8 cellular contexts compared by ENCODE assay signal in genomic region chr3:38164966-38165721, GRCh38. TPM values are rescaled to one million over a fixed set of nuclear protein-coding genes. Genes with fewer than 3 reads are reported as not detected.
DNase-seq lines count a peak whose midpoint lies in the region; ATAC-seq, FAIRE-seq and TF ChIP-seq lines count a peak whose summit lies in the region.

TSS of gene OXSR1 (plus strand) at chr3:38165537. CDS start at chr3:38165877, 340 bp downstream.

- H3K4me1 ChIP-seq in kidney (ENCODE audit: control insufficient read depth in 1 of 2, insufficient read depth in 1 of 2, low read depth in 1 of 2, low read length in 2 of 2), result peaks cover 2 to 9% of the 10 kb centered on the region in 2 donors

- peak within 1 kb of the TSS; percentile 98 to 99 for H3K27ac ChIP-seq in kidney (ENCODE audit: low read depth in 2 of 2, low read length in 2 of 2)

- FAIRE-seq in kidney (lab: Jason Lieb, UNC), result peak; percentile 93

- peak; percentile 100 for DNase-seq in AML-193 (lab: John Stamatoyannopoulos, UW)
- peak; percentile 96 to 99 for DNase-seq in NCI-H524 (lab: John Stamatoyannopoulos, UW)
- peak; percentile 98 for DNase-seq in activated CD4-positive, alpha-beta T cell treated with anti-CD3 and anti-CD28 coated beads for 36 hours
- DNase-seq in choroid plexus epithelial cell (ENCODE audit: low read depth), result peak; percentile 100
- DNase-seq in kidney, result peak; percentile 99
- DNase-seq in stimulated activated CD4-positive, alpha-beta T cell treated with anti-CD3 and anti-CD28 coated beads, Interleukin-15, amount 100 ng/mL, for 24 hours, result peak; percentile 97

- H3K9me3 Mint-ChIP-seq in activated CD4-positive, alpha-beta T cell treated with anti-CD3 and anti-CD28 coated beads for 36 hours (ENCODE audit: low read depth), result no peaks in the 10 kb centered on the region

- peak; percentile 96 for ATAC-seq in HG03439 (IDR thresholded peaks at IDR 0.05; ENCODE audit: unreplicated experiment)
- ATAC-seq in activated CD4-positive, alpha-beta T cell treated with anti-CD3 and anti-CD28 coated beads for 36 hours, result peak; percentile 94

- intact Hi-C loops in activated CD4-positive, alpha-beta T cell treated with anti-CD3 and anti-CD28 coated beads for 36 hours (cut with DNase I, micrococcal nuclease), result loop anchor here (1.0 to 10.0 kb wide), 9 partner anchors 28 to 1241 kb away; partner anchors contain the start of genes ACAA1 (in 2 of the 2), DLEC1 (in 1 of the 2), RPSA (in 1 of the 2) and SCN11A (in 1 of the 2)
- intact Hi-C loops in kidney (cut with DNase I), result no loop called here

- H3K27ac Mint-ChIP-seq in activated CD4-positive, alpha-beta T cell treated with anti-CD3 and anti-CD28 coated beads for 36 hours, result peak within 1 kb of the TSS; percentile 99

- H3K36me3 Mint-ChIP-seq in activated CD4-positive, alpha-beta T cell treated with anti-CD3 and anti-CD28 coated beads for 36 hours (ENCODE audit: low read depth), result peaks cover 16% of the 10 kb centered on the region

- CTCF ChIA-PET in activated CD4-positive, alpha-beta T cell treated with anti-CD3 and anti-CD28 coated beads for 36 hours (lab: Charles Lee), result interaction anchor here (0.7 to 2.0 kb wide), 10 partner anchors 10 to 315 kb away, joined by 3 to 8 read pairs (median 4); partner anchors contain the start of genes ACAA1 and MYD88

- POLR2A ChIA-PET in activated CD4-positive, alpha-beta T cell treated with anti-CD3 and anti-CD28 coated beads for 36 hours (lab: Charles Lee), result interaction anchor here (0.8 to 4.1 kb wide), 7 partner anchors 21 to 182 kb away, joined by 3 to 47 read pairs (median 5); partner anchors contain the start of genes ACAA1, MYD88 and XYLB

- H3K4me3 Mint-ChIP-seq in activated CD4-positive, alpha-beta T cell treated with anti-CD3 and anti-CD28 coated beads for 36 hours, result peak within 1 kb of the TSS; percentile 92

- H3K4me3 ChIP-seq in choroid plexus epithelial cell (ENCODE audit: low read depth, low read length) (peak within 1 kb of the TSS; percentile 94), kidney (ENCODE audit: low read length in 2 of 2) (peak within 1 kb of the TSS; percentile 83 to 90)

- peak; percentile 82 for TF ChIP-seq POLR2A in GM19193 (IDR thresholded peaks at IDR 0.05; ENCODE audit: extremely low read depth, insufficient read depth, insufficient read length)

- H3K4me1 Mint-ChIP-seq in activated CD4-positive, alpha-beta T cell treated with anti-CD3 and anti-CD28 coated beads for 36 hours, result peaks cover 40% of the 10 kb centered on the region

- no peaks in the 10 kb centered on the region for H3K36me3 ChIP-seq in kidney (ENCODE audit: control insufficient read depth in 1 of 2, insufficient read depth in 2 of 2, low read length in 2 of 2)

- no peaks in the 10 kb centered on the region for H3K27me3 Mint-ChIP-seq in activated CD4-positive, alpha-beta T cell treated with anti-CD3 and anti-CD28 coated beads for 36 hours

- no peak for TF ChIP-seq CTCF in choroid plexus epithelial cell (conservative IDR thresholded peaks at IDR 0.05; ENCODE audit: low read depth, low read length)
- TF ChIP-seq CTCF in kidney (IDR thresholded peaks at IDR 0.05; ENCODE audit: borderline replicate concordance, extremely low read depth, insufficient read depth), result no peak

- H3K9ac ChIP-seq in kidney (ENCODE audit: low read length in 2 of 2), result peak within 1 kb of the TSS; percentile 78 to 96

- H3K9me3 ChIP-seq in kidney (ENCODE audit: control insufficient read depth in 1 of 2, low read length in 2 of 2), result no peaks in the 10 kb centered on the region

RNA-seq across cellular contexts. Expression of gene OXSR1, which starts in this region (rescaled TPM):
- 10 to 100 TPM; 53.7 to 56.0 TPM for total RNA-seq in activated CD4-positive, alpha-beta T cell treated with anti-CD3 and anti-CD28 coated beads for 36 hours
- 40.0 TPM for total RNA-seq in kidney
- 16.7 TPM for polyA plus RNA-seq in kidney (ENCODE audit: insufficient read depth, low read depth, low replicate concordance)

Comparison
In these comparisons a context has a peak if more than half of its experiments do, and no peak if none do; other contexts are left out.
1. Peak in every context shown above with its lines: DNase-seq, ATAC-seq, H3K4me3 ChIP-seq and H3K27ac ChIP-seq.